In genomic region chr5:18807256-18808193, GRCh38 we compare ENCODE assay signal across 20 cellular contexts.
"Had no signal": no experiment of that assay in that cellular context is flagged by ENCODE, and none has a peak within 500 bp of the region (broad histone marks: within the 10 kb centered on the region; RNA-seq: fewer than 3 reads in every experiment).

No MANE protein-coding gene starts in this region.

- DNase-seq: activated CD4-positive, alpha-beta T cell treated with anti-CD3 and anti-CD28 coated beads for 4 hours; activated CD4-positive, alpha-beta T cell treated with anti-CD3 and anti-CD28 coated beads, Interleukin-2, amount 50 U/mL, for 48 hours; activated naive CD4-positive, alpha-beta T cell treated with Interleukin-2 at 50 U/mL for 16 hours; activated naive CD8-positive, alpha-beta T cell treated with anti-CD3 and anti-CD28 coated beads for 36 hours; activated T-cell treated with anti-CD3 and anti-CD28 coated beads, Interleukin-2, amount 50 U/mL, for 48 hours; cerebellar nuclear complex; cortex of kidney; left ventricle myocardium inferior; natural killer cell; small intestine; stimulated activated CD4-positive, alpha-beta T cell treated with anti-CD3 and anti-CD28 coated beads, Interleukin-2, amount 100 ng/mL, for 24 hours; stimulated activated naive B cell treated with anti-CD40 and anti-IgM and Interleukin-4, amounts not matched to agents 10 μg/mL and 1 μg/mL and 100 μg/mL, for 72 hours; T1000; testis; trophoblast cell had no signal

- H3K4me1 ChIP-seq: breast epithelium, left ventricle myocardium inferior, testis had no signal

- H3K27ac Mint-ChIP-seq: activated naive CD8-positive, alpha-beta T cell treated with anti-CD3 and anti-CD28 coated beads for 36 hours; mesothelial cell of epicardium; natural killer cell; stimulated activated naive B cell treated with anti-CD40 and anti-IgM and Interleukin-4, amounts not matched to agents 10 μg/mL and 1 μg/mL and 100 μg/mL, for 72 hours; T-helper 1 cell treated with Interleukin-12 subunit alpha and Interleukin-12 subunit beta and Interleukin-4 antibody, amounts not matched to agents 30 μg/mL and 1 μg/mL, for 36 hours; WTC11 had no signal

- H3K36me3 Mint-ChIP-seq: activated naive CD8-positive, alpha-beta T cell treated with anti-CD3 and anti-CD28 coated beads for 36 hours; mesothelial cell of epicardium; natural killer cell; stimulated activated naive B cell treated with anti-CD40 and anti-IgM and Interleukin-4, amounts not matched to agents 10 μg/mL and 1 μg/mL and 100 μg/mL, for 72 hours; WTC11 had no signal

- H3K27me3 ChIP-seq: breast epithelium, testis had no signal

- H3K9me3 ChIP-seq: breast epithelium, left ventricle myocardium inferior, testis had no signal

- H3K4me3 Mint-ChIP-seq: activated naive CD8-positive, alpha-beta T cell treated with anti-CD3 and anti-CD28 coated beads for 36 hours; mesothelial cell of epicardium; natural killer cell; stimulated activated naive B cell treated with anti-CD40 and anti-IgM and Interleukin-4, amounts not matched to agents 10 μg/mL and 1 μg/mL and 100 μg/mL, for 72 hours; T-helper 1 cell treated with Interleukin-12 subunit alpha and Interleukin-12 subunit beta and Interleukin-4 antibody, amounts not matched to agents 30 μg/mL and 1 μg/mL, for 36 hours; WTC11 had no signal

- H3K27me3 Mint-ChIP-seq: activated naive CD8-positive, alpha-beta T cell treated with anti-CD3 and anti-CD28 coated beads for 36 hours; stimulated activated naive B cell treated with anti-CD40 and anti-IgM and Interleukin-4, amounts not matched to agents 10 μg/mL and 1 μg/mL and 100 μg/mL, for 72 hours had no signal

- ATAC-seq: natural killer cell, sciatic nerve, WTC11 had no signal

- H3K36me3 ChIP-seq: breast epithelium, left ventricle myocardium inferior had no signal

- H3K27ac ChIP-seq: breast epithelium, left ventricle myocardium inferior, testis had no signal

- H3K4me3 ChIP-seq: breast epithelium, left ventricle myocardium inferior, testis had no signal

- H3K9me3 Mint-ChIP-seq: activated naive CD8-positive, alpha-beta T cell treated with anti-CD3 and anti-CD28 coated beads for 36 hours; mesothelial cell of epicardium; stimulated activated naive B cell treated with anti-CD40 and anti-IgM and Interleukin-4, amounts not matched to agents 10 μg/mL and 1 μg/mL and 100 μg/mL, for 72 hours; T-helper 1 cell treated with Interleukin-12 subunit alpha and Interleukin-12 subunit beta and Interleukin-4 antibody, amounts not matched to agents 30 μg/mL and 1 μg/mL, for 36 hours had no signal

- H3K4me1 Mint-ChIP-seq: activated naive CD8-positive, alpha-beta T cell treated with anti-CD3 and anti-CD28 coated beads for 36 hours; mesothelial cell of epicardium; natural killer cell; stimulated activated naive B cell treated with anti-CD40 and anti-IgM and Interleukin-4, amounts not matched to agents 10 μg/mL and 1 μg/mL and 100 μg/mL, for 72 hours had no signal
